8 cellular contexts compared by ENCODE assay signal in genomic region chr1:180515857-180516388, GRCh38. TPM values are rescaled to one million over a fixed set of nuclear protein-coding genes. Genes with fewer than 3 reads are reported as not detected.
DNase-seq lines count a peak whose midpoint lies in the region; ATAC-seq and TF ChIP-seq lines count a peak whose summit lies in the region.

No MANE protein-coding gene starts in this region.

- intact Hi-C loops in left lung (cut with DNase I): loop anchor here (5.0 to 10.0 kb wide), 2 partner anchors 339 to 346 kb away; no protein-coding TSS in a partner anchor

- ATAC-seq in GM19035 (IDR thresholded peaks at IDR 0.05; ENCODE audit: unreplicated experiment) (peak; percentile 97), HG03354 (IDR thresholded peaks at IDR 0.05; ENCODE audit: poor library complexity, severe bottlenecking, unreplicated experiment) (peak; percentile 95), left lung (peak; percentile 100)

- peak; percentile 85 for TF ChIP-seq CTCF in BE2C (IDR thresholded peaks at IDR 0.05; ENCODE audit: low read depth, low read length)
- peak; percentile 97 for TF ChIP-seq CTCF in chondrocyte (IDR thresholded peaks at IDR 0.05)
- TF ChIP-seq CTCF in left lung (IDR thresholded peaks at IDR 0.05): peak; percentile 77 to 84

- H3K27ac ChIP-seq in left lung: peak overlapping the region in 1 of 2 donors; percentile 10

- H3K9me3 ChIP-seq in BE2C (no peaks in the 10 kb centered on the region), left lung (no peaks in the 10 kb centered on the region)

- H3K36me3 ChIP-seq in BE2C (no peaks in the 10 kb centered on the region), left lung (no peaks in the 10 kb centered on the region)

- H3K27ac Mint-ChIP-seq in chondrocyte (ENCODE audit: unreplicated experiment): peak overlapping the region; percentile 88

- DNase-seq in BE2C (peak; percentile 74), NCI-H460 (ENCODE audit: extremely low read depth, low read depth) (peak; percentile 95), chondrocyte (ENCODE audit: low spot score) (no peak), left lung (peak in 1 of 2 donors; percentile 46)
- peak; percentile 26 for DNase-seq in activated CD4-positive, alpha-beta T cell treated with anti-CD3 and anti-CD28 coated beads for 1 hour
- peak; percentile 16 to 38 (median 27) for DNase-seq in stimulated activated CD4-positive, alpha-beta T cell treated with anti-CD3 and anti-CD28 coated beads, TNF-alpha, amount 100 ng/mL, for 4 hours (ENCODE audit: low read depth in 3 of 3)

- H3K36me3 Mint-ChIP-seq in chondrocyte (ENCODE audit: low read depth): no peaks in the 10 kb centered on the region

- H3K4me1 Mint-ChIP-seq in chondrocyte (ENCODE audit: low read depth): peaks cover 22% of the 10 kb centered on the region

- H3K4me1 ChIP-seq in BE2C (no peaks in the 10 kb centered on the region; the same call in 1 of the 2 replicates), left lung (peaks cover 0 to 13% of the 10 kb centered on the region in 2 donors)

- H3K27me3 ChIP-seq in BE2C (no peaks in the 10 kb centered on the region), left lung (no peaks in the 10 kb centered on the region)

- no peaks in the 10 kb centered on the region for H3K27me3 Mint-ChIP-seq in chondrocyte (ENCODE audit: low read depth)

- peaks cover 6% of the 10 kb centered on the region for H3K9me3 Mint-ChIP-seq in chondrocyte (ENCODE audit: low read depth)

- no peak overlapping the region for H3K4me3 Mint-ChIP-seq in chondrocyte (ENCODE audit: unreplicated experiment)

- no peak overlapping the region for H3K4me3 ChIP-seq in BE2C (ENCODE audit: low read depth, low read length)
- H3K4me3 ChIP-seq in left lung: no peak overlapping the region

RNA-seq across cellular contexts. Expression of gene ACBD6, which starts 13.5 kb away (rescaled TPM):
- polyA plus RNA-seq in BE2C (2012; ENCODE audit: insufficient read depth, insufficient read length, low read depth): 142 TPM
- total RNA-seq in NCI-H460 (2014; rRNA removed; shearing (Covaris generic)): 137 and 141 TPM in 2 replicates
- polyA plus RNA-seq in NCI-H460 (2014; cell fraction: nucleus; rRNA removed): 110 and 136 TPM in 2 replicates
- total RNA-seq in chondrocyte (43.1 to 55.0 TPM (median 43.4 TPM) in 3 replicates), left lung (10 to 100 TPM; 26.5 to 36.2 TPM)

RNA-seq across cellular contexts. Expression of gene OVAAL, which starts 42.8 kb away (rescaled TPM):
- 3.4 TPM for polyA plus RNA-seq in BE2C (2012; ENCODE audit: insufficient read depth, insufficient read length, low read depth)
- total RNA-seq in NCI-H460 (2014; rRNA removed; shearing (Covaris generic)): not detected in 2 replicates
- polyA plus RNA-seq in NCI-H460 (2014; cell fraction: nucleus; rRNA removed): not detected in 2 replicates
- total RNA-seq in chondrocyte (not detected in 3 replicates), left lung (not detected)
